ENCODE assay signal across 8 cellular contexts in the genomic region with DNA sequence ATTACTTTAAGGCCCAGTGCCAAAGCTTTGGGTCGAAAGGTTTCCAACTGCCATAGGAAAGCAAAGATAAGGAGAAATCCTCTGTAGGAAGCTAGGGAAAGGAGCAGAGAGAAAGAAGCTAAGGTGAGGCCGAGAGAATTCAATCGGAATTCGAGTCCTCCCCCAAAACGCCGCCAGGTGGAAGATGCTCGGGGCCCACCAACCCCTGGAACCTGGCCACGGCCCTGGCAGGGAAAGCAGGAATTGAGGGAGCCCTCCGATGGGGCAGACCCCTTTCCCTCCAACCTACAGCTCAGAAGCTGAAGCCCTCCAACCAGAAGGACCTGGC.
DNase-seq lines count a peak whose midpoint lies in the region; ATAC-seq and TF ChIP-seq lines count a peak whose summit lies in the region.

No MANE protein-coding gene starts in this region.

- ATAC-seq in GM21786 (IDR thresholded peaks at IDR 0.05; ENCODE audit: unreplicated experiment) (peak; percentile 12), GM19397 (IDR thresholded peaks at IDR 0.05; ENCODE audit: unreplicated experiment) (no peak)

- POLR2A ChIA-PET in AG04449 (lab: Yijun Ruan, JAX) = interaction anchor here (0.8 to 1.2 kb wide), 3 partner anchors 9 to 21 kb away, joined by 3 read pairs; a partner anchor contains a TSS

- no peak for DNase-seq in AG04449 (ENCODE audit: low read depth, low spot score)
- DNase-seq in WERI-Rb-1 = no peak
- no peak for DNase-seq in fibroblast of mammary gland (ENCODE audit: low read depth)
- no peak for DNase-seq in retinal pigment epithelial cell (ENCODE audit: low read depth)
- DNase-seq in SHP77 (lab: John Stamatoyannopoulos, UW) = no peak
- DNase-seq in D341Med (ENCODE audit: low spot score) = no peak

- peak overlapping the region; percentile 89 for H3K27ac ChIP-seq in WERI-Rb-1

- peaks cover 6% of the 10 kb centered on the region for H3K36me3 ChIP-seq in WERI-Rb-1

- H3K4me3 ChIP-seq in AG04449 (ENCODE audit: low read depth, low read length) (peak overlapping the region; percentile 96), WERI-Rb-1 (ENCODE audit: low read depth, low read length) (peak overlapping the region; percentile 87), fibroblast of mammary gland (ENCODE audit: control insufficient read depth, low read depth, low read length) (peak overlapping the region; percentile 94), retinal pigment epithelial cell (ENCODE audit: low read length) (peak overlapping the region; percentile 92)

- TF ChIP-seq CTCF in AG04449 (IDR thresholded peaks at IDR 0.05; ENCODE audit: insufficient read depth, low read length, missing control alignments) = no peak
- peak; percentile 19; the same call in 1 of the 2 replicates for TF ChIP-seq CTCF in WERI-Rb-1 (IDR thresholded peaks at IDR 0.05; ENCODE audit: low read depth, low read length)
- TF ChIP-seq CTCF in fibroblast of mammary gland (conservative IDR thresholded peaks at IDR 0.05; ENCODE audit: control insufficient read depth, insufficient read depth, low read depth, low read length) = no peak
- peak; percentile 18 for TF ChIP-seq CTCF in retinal pigment epithelial cell (conservative IDR thresholded peaks at IDR 0.05; ENCODE audit: low read depth, low read length)

- H3K9me3 ChIP-seq in WERI-Rb-1 (ENCODE audit: severe bottlenecking) = no peaks in the 10 kb centered on the region

- CTCF ChIA-PET in AG04449 (lab: Yijun Ruan, JAX) = interaction anchor here (1.0 to 10.5 kb wide), 13 partner anchors 9 to 493 kb away, joined by 3 to 113 read pairs (median 4); a partner anchor contains a TSS

- H3K27me3 ChIP-seq in WERI-Rb-1 (ENCODE audit: insufficient read depth, low read depth, severe bottlenecking) = no peaks in the 10 kb centered on the region

Comparison
In these comparisons a context has a peak if more than half of its experiments do, and no peak if none do; other contexts are left out.
1. CTCF ChIP-seq: peak in WERI-Rb-1 (single experiment) and retinal pigment epithelial cell (single experiment); none in AG04449 (single experiment) and fibroblast of mammary gland (single experiment).
2. Peak in every context shown above with its lines, with median percentiles within 50 percentile points of each other: H3K4me3 ChIP-seq.